Comparison of ENCODE assay signal across 8 cellular contexts in the genomic region with DNA sequence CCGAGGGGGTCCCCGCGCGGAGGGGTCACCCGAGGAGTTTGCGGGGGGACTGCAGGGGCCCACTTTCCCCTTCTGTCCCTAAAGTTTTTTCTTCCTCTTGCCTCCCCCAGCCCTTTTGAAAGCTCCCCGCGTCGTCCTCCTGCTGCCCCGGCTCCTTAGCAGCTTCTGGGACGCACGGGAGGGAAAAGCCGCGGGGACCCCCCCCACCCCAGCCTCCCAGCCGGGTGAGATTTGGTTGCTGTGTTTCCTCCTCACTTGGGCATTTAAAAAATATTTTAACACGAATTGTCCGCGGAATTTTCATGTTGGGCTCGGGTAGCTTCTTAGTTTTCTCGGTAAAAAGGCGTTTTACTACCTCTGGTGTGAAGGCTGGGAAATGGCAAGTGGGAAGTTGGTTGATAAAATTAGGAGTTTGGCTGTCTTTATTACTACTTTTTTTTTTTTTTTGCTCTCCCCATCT. TPM values are rescaled to one million over a fixed set of nuclear protein-coding genes. Genes with fewer than 3 reads are reported as not detected.
DNase-seq lines count a peak whose midpoint lies in the region; ATAC-seq and TF ChIP-seq lines count a peak whose summit lies in the region.

No MANE protein-coding gene starts in this region.

- no peak for TF ChIP-seq POLR2A in esophagus squamous epithelium (IDR thresholded peaks at IDR 0.05)

- no peak for TF ChIP-seq CTCF in AG10803 (conservative IDR thresholded peaks at IDR 0.05; ENCODE audit: low read length)
- no peak for TF ChIP-seq CTCF in HFFc6 (IDR thresholded peaks at IDR 0.05)
- no peak for TF ChIP-seq CTCF in WI38 (IDR thresholded peaks at IDR 0.05; ENCODE audit: low read depth, low read length)
- no peak for TF ChIP-seq CTCF in esophagus squamous epithelium (IDR thresholded peaks at IDR 0.05)
- peak; percentile 18 for TF ChIP-seq CTCF in neural crest cell (conservative IDR thresholded peaks at IDR 0.05)

- H3K27ac Mint-ChIP-seq in HFFc6 (peak overlapping the region; percentile 95), neural crest cell (ENCODE audit: unreplicated experiment) (peak overlapping the region; percentile 95)

- H3K4me1 Mint-ChIP-seq in HFFc6 (ENCODE audit: low read depth) (peaks cover 48% of the 10 kb centered on the region), neural crest cell (peaks cover 40% of the 10 kb centered on the region)

- H3K9me3 ChIP-seq in esophagus squamous epithelium = no peaks in the 10 kb centered on the region

- DNase-seq in AG10803 (ENCODE audit: low read depth) (peak; percentile 8), HFFc6 (no peak), esophagus squamous epithelium (lab: John Stamatoyannopoulos, UW) (no peak), neural crest cell (ENCODE audit: low read depth, low spot score) (peak; percentile 19), activated gamma-delta T cell (lab: John Stamatoyannopoulos, UW) (no peak)

- peaks cover 6% of the 10 kb centered on the region for H3K36me3 Mint-ChIP-seq in HFFc6 (ENCODE audit: low read depth)
- no peaks in the 10 kb centered on the region for H3K36me3 Mint-ChIP-seq in neural crest cell (ENCODE audit: low read depth)

- WGBS in esophagus squamous epithelium, 2 donors = 0 to 2% methylated on average over 13 to 19 of the region's 21 CpGs

- H3K4me3 ChIP-seq in AG10803 (ENCODE audit: low read length) (peak overlapping the region; percentile 71), WI38 (ENCODE audit: low read depth, low read length) (peak overlapping the region; percentile 95), esophagus squamous epithelium (peak overlapping the region; percentile 75 to 99 (median 85))

- H3K27ac ChIP-seq in esophagus squamous epithelium = peak overlapping the region; percentile 92 to 99 (median 96)

- intact Hi-C loops in esophagus squamous epithelium (cut with DNase I) = loop anchor here (10.0 kb wide), 1 partner anchor 122 kb away; no protein-coding TSS in a partner anchor

- H3K4me1 ChIP-seq in esophagus squamous epithelium = peaks cover 13 to 64% (median 14%) of the 10 kb centered on the region in 3 donors

- H3K4me3 Mint-ChIP-seq in HFFc6 (peak overlapping the region; percentile 97), neural crest cell (peak overlapping the region; percentile 100)

- no peaks in the 10 kb centered on the region for H3K36me3 ChIP-seq in esophagus squamous epithelium

- ATAC-seq in GM19328 (IDR thresholded peaks at IDR 0.05; ENCODE audit: unreplicated experiment) (no peak), GM21447 (IDR thresholded peaks at IDR 0.05; ENCODE audit: unreplicated experiment) (no peak)

- no peaks in the 10 kb centered on the region for H3K27me3 ChIP-seq in esophagus squamous epithelium

- H3K27me3 Mint-ChIP-seq in HFFc6 (ENCODE audit: insufficient read depth) (peaks cover 2% of the 10 kb centered on the region; the same call in 1 of the 2 replicates), neural crest cell (ENCODE audit: low read depth) (no peaks in the 10 kb centered on the region)

- no peaks in the 10 kb centered on the region for H3K9me3 Mint-ChIP-seq in HFFc6
- H3K9me3 Mint-ChIP-seq in neural crest cell = no peaks in the 10 kb centered on the region

RNA-seq across cellular contexts. Expression of gene NCOA3, which starts 0.6 kb away (rescaled TPM):
- total RNA-seq in HFFc6 (2021; fragmentation: NEBNext Ultra II Directional; extraction: Animal tissue kit (Norgen Biotek cat#: 25700)) = 10 to 100 TPM; 28.6 to 40.9 (median 32.7) TPM
- total RNA-seq in esophagus squamous epithelium (10 to 100 TPM; 26.7 to 40.2 (median 34.5) TPM), neural crest cell (23.9 and 25.7 TPM in 2 replicates)

Comparison
In these comparisons a context has a peak if more than half of its experiments do, and no peak if none do; other contexts are left out.
1. DNase-seq: peak in AG10803 (single experiment) and neural crest cell (single experiment); none in HFFc6 (single experiment), esophagus squamous epithelium (single experiment) and activated gamma-delta T cell (single experiment).
2. Peak in every context shown above with its lines, with median percentiles within 50 percentile points of each other: H3K4me3 ChIP-seq.